Comparison of ENCODE assay signal across 1 cellular context in the genomic region with DNA sequence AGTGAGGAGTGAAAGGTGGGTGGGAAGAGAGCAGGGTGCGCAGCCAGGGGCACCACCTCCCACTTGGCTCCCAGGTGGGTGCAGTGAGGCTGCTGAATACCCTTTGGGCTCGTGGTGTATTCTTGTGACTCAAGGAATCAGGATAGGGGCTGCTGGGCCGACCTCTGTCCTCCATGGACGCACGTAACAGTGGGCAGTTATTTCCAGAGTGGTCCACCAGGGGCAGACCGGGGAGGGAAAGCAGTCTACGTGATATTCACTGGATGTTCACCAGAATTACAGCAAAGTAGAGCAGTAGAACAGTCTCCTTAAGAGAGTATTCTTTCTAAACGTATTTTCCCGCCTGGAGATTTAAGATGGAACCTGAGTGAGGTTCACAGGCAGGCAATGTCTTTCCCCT.
TF ChIP-seq lines count a peak whose summit lies in the region.

No MANE protein-coding gene starts in this region.

TF ChIP-seq in WTC11, 78 proteins besides CTCF, POLR2A, EP300 and RAD21 (continued from another document):
- TF ChIP-seq, protein P1, sequence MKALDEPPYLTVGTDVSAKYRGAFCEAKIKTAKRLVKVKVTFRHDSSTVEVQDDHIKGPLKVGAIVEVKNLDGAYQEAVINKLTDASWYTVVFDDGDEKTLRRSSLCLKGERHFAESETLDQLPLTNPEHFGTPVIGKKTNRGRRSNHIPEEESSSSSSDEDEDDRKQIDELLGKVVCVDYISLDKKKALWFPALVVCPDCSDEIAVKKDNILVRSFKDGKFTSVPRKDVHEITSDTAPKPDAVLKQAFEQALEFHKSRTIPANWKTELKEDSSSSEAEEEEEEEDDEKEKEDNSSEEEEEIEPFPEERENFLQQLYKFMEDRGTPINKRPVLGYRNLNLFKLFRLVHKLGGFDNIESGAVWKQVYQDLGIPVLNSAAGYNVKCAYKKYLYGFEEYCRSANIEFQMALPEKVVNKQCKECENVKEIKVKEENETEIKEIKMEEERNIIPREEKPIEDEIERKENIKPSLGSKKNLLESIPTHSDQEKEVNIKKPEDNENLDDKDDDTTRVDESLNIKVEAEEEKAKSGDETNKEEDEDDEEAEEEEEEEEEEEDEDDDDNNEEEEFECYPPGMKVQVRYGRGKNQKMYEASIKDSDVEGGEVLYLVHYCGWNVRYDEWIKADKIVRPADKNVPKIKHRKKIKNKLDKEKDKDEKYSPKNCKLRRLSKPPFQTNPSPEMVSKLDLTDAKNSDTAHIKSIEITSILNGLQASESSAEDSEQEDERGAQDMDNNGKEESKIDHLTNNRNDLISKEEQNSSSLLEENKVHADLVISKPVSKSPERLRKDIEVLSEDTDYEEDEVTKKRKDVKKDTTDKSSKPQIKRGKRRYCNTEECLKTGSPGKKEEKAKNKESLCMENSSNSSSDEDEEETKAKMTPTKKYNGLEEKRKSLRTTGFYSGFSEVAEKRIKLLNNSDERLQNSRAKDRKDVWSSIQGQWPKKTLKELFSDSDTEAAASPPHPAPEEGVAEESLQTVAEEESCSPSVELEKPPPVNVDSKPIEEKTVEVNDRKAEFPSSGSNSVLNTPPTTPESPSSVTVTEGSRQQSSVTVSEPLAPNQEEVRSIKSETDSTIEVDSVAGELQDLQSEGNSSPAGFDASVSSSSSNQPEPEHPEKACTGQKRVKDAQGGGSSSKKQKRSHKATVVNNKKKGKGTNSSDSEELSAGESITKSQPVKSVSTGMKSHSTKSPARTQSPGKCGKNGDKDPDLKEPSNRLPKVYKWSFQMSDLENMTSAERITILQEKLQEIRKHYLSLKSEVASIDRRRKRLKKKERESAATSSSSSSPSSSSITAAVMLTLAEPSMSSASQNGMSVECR (CRISPR knock-in tag; IDR thresholded peaks at IDR 0.05; ENCODE audit: borderline replicate concordance), result no peak
- TF ChIP-seq, protein P2, sequence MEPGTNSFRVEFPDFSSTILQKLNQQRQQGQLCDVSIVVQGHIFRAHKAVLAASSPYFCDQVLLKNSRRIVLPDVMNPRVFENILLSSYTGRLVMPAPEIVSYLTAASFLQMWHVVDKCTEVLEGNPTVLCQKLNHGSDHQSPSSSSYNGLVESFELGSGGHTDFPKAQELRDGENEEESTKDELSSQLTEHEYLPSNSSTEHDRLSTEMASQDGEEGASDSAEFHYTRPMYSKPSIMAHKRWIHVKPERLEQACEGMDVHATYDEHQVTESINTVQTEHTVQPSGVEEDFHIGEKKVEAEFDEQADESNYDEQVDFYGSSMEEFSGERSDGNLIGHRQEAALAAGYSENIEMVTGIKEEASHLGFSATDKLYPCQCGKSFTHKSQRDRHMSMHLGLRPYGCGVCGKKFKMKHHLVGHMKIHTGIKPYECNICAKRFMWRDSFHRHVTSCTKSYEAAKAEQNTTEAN (CRISPR knock-in tag; IDR thresholded peaks at IDR 0.05), result no peak
- TF ChIP-seq SOX15 (CRISPR knock-in tag; IDR thresholded peaks at IDR 0.05) (no peak), ZNF396 (CRISPR knock-in tag; IDR thresholded peaks at IDR 0.05; ENCODE audit: borderline replicate concordance) (no peak), MYBL2 (CRISPR knock-in tag; IDR thresholded peaks at IDR 0.05) (no peak), ZNF416 (CRISPR knock-in tag; IDR thresholded peaks at IDR 0.05) (no peak), RELA (CRISPR knock-in tag; IDR thresholded peaks at IDR 0.05; ENCODE audit: borderline replicate concordance) (no peak), NFYB (CRISPR knock-in tag; conservative IDR thresholded peaks at IDR 0.05; ENCODE audit: low read depth) (no peak), HMGA2 (CRISPR knock-in tag; IDR thresholded peaks at IDR 0.05) (no peak), ZNF219 (CRISPR knock-in tag; IDR thresholded peaks at IDR 0.05; ENCODE audit: borderline replicate concordance) (no peak)
- TF ChIP-seq, protein P3, sequence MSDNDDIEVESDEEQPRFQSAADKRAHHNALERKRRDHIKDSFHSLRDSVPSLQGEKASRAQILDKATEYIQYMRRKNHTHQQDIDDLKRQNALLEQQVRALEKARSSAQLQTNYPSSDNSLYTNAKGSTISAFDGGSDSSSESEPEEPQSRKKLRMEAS (CRISPR knock-in tag; IDR thresholded peaks at IDR 0.05), result no peak
- TF ChIP-seq, protein P4, sequence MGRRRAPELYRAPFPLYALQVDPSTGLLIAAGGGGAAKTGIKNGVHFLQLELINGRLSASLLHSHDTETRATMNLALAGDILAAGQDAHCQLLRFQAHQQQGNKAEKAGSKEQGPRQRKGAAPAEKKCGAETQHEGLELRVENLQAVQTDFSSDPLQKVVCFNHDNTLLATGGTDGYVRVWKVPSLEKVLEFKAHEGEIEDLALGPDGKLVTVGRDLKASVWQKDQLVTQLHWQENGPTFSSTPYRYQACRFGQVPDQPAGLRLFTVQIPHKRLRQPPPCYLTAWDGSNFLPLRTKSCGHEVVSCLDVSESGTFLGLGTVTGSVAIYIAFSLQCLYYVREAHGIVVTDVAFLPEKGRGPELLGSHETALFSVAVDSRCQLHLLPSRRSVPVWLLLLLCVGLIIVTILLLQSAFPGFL (CRISPR knock-in tag; IDR thresholded peaks at IDR 0.05; ENCODE audit: borderline replicate concordance), result no peak
